ENCODE assay signal across 8 cellular contexts in the genomic region with DNA sequence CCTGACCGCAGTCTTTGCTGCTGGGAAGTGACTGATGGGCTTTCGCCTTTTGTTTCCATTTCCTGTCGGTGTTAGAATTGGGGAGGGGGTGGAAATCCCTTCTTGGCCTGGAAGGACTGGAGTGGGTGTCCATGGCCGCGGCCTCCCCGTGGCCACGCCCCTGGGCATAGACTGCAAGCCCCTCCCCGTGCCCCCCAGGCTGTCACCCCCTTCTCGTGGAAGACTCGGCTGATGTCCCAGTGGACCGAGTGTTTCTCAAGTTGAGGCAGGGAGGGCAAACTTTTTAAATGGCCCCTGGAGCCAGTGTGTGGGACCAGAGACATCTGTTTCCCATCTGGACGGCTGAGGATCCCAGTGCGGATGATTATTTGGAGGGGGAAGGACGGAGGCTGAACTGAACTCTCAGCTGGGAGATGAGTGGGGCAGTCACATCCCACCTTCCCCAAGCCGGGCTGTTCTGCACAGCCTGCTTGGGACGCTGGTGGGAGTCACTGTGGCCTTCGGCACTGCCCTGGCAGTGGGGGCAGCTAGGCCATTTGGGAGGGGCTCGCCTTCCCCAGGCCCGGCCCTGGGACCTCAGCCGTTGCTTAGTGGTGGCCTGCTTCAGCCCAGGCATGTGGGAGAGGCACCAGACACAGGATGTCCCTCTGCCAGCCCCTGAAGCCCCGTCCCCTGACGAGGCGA. TPM values are rescaled to one million over a fixed set of nuclear protein-coding genes. Genes with fewer than 3 reads are reported as not detected.
A peak's percentile ranks its signal among the peaks of the same experiment; 100 is the strongest.
DNase-seq lines count a peak whose midpoint lies in the region; ATAC-seq, FAIRE-seq and TF ChIP-seq lines count a peak whose summit lies in the region.

No MANE protein-coding gene starts in this region.

- H3K4me1 ChIP-seq in cardiac muscle cell (ENCODE audit: low read depth) = peaks cover 29% of the 10 kb centered on the region
- peaks cover 0 to 74% (median 62%) of the 10 kb centered on the region in 4 donors for H3K4me1 ChIP-seq in sigmoid colon

- no peaks in the 10 kb centered on the region for H3K9me3 Mint-ChIP-seq in activated CD4-positive, alpha-beta memory T cell treated with anti-CD3 and anti-CD28 coated beads for 36 hours

- H3K4me3 Mint-ChIP-seq in activated CD4-positive, alpha-beta memory T cell treated with anti-CD3 and anti-CD28 coated beads for 36 hours = peak overlapping the region; percentile 89

- no peak for TF ChIP-seq POLR2A in sigmoid colon (IDR thresholded peaks at IDR 0.05)

- no peak for ATAC-seq in HG02981 (IDR thresholded peaks at IDR 0.05; ENCODE audit: unreplicated experiment)

- H3K9me3 ChIP-seq in cardiac muscle cell (ENCODE audit: low read depth) = no peaks in the 10 kb centered on the region
- no peaks in the 10 kb centered on the region for H3K9me3 ChIP-seq in sigmoid colon

- 39 to 49% methylated on average over 23 of the region's 23 CpGs for WGBS in sigmoid colon, 2 donors

- no peak overlapping the region for H3K27ac ChIP-seq in cardiac muscle cell
- peak overlapping the region; percentile 99 to 100 (median 100) for H3K27ac ChIP-seq in sigmoid colon

- POLR2A ChIA-PET in activated CD4-positive, alpha-beta memory T cell treated with anti-CD3 and anti-CD28 coated beads for 36 hours (lab: Charles Lee) = interaction anchor here (0.7 to 1.8 kb wide), 5 partner anchors 8 to 513 kb away, joined by 3 to 17 read pairs (median 4); partner anchors contain the start of gene TSSC4

- TF ChIP-seq CTCF in cardiac muscle cell (IDR thresholded peaks at IDR 0.05; ENCODE audit: low read depth, low read length) = no peak
- no peak for TF ChIP-seq CTCF in sigmoid colon (IDR thresholded peaks at IDR 0.05)

- intact Hi-C loops in activated CD4-positive, alpha-beta memory T cell treated with anti-CD3 and anti-CD28 coated beads for 36 hours (cut with micrococcal nuclease) = no loop called here
- intact Hi-C loops in sigmoid colon (cut with DNase I) = loop anchor here (2.0 kb wide), 1 partner anchor 74 kb away; no protein-coding TSS in a partner anchor

- H3K27me3 ChIP-seq in cardiac muscle cell = no peaks in the 10 kb centered on the region
- no peaks in the 10 kb centered on the region for H3K27me3 ChIP-seq in sigmoid colon

- DNase-seq in GM19239 (ENCODE audit: insufficient read length, low spot score) = no peak
- DNase-seq in activated CD4-positive, alpha-beta memory T cell treated with anti-CD3 and anti-CD28 coated beads for 36 hours = no peak
- DNase-seq in cardiac muscle cell (ENCODE audit: low read depth in 1 of 2, low spot score in 1 of 2) = peak in 1 of 2 donors; percentile 60
- peak; percentile 88 for DNase-seq in sigmoid colon
- DNase-seq in KG1 (lab: John Stamatoyannopoulos, UW) = no peak
- no peak for DNase-seq in occipital lobe (lab: John Stamatoyannopoulos, UW)
- no peak for DNase-seq in DMS79 (lab: John Stamatoyannopoulos, UW)

- peaks cover 5% of the 10 kb centered on the region for H3K36me3 Mint-ChIP-seq in activated CD4-positive, alpha-beta memory T cell treated with anti-CD3 and anti-CD28 coated beads for 36 hours

- CTCF ChIA-PET in activated CD4-positive, alpha-beta memory T cell treated with anti-CD3 and anti-CD28 coated beads for 36 hours (lab: Charles Lee) = interaction anchor here (1.2 to 3.8 kb wide), 5 partner anchors 22 to 685 kb away, joined by 4 to 23 read pairs (median 10); partner anchors contain the start of genes C11orf21, TSPAN32 and TSSC4

- H3K27ac Mint-ChIP-seq in activated CD4-positive, alpha-beta memory T cell treated with anti-CD3 and anti-CD28 coated beads for 36 hours = peak overlapping the region; percentile 84

- no peak for TF ChIP-seq EP300 in sigmoid colon (IDR thresholded peaks at IDR 0.05)

- H3K36me3 ChIP-seq in cardiac muscle cell (no peaks in the 10 kb centered on the region), sigmoid colon (no peaks in the 10 kb centered on the region)

- H3K27me3 Mint-ChIP-seq in activated CD4-positive, alpha-beta memory T cell treated with anti-CD3 and anti-CD28 coated beads for 36 hours = no peaks in the 10 kb centered on the region

- peak; percentile 80 for FAIRE-seq in GM19239 (lab: Jason Lieb, UNC)

- peaks cover 27% of the 10 kb centered on the region for H3K4me1 Mint-ChIP-seq in activated CD4-positive, alpha-beta memory T cell treated with anti-CD3 and anti-CD28 coated beads for 36 hours (ENCODE audit: low read depth)

- H3K4me3 ChIP-seq in cardiac muscle cell (peak overlapping the region; percentile 100), sigmoid colon (peak overlapping the region; percentile 86 to 100 (median 99))

RNA-seq across cellular contexts. Expression of gene CD81, which starts 1.6 kb away (rescaled TPM):
- 100 to 1,000 TPM; 177 to 178 TPM for total RNA-seq in activated CD4-positive, alpha-beta memory T cell treated with anti-CD3 and anti-CD28 coated beads for 36 hours
- total RNA-seq in cardiac muscle cell (212 and 264 TPM in 2 replicates), sigmoid colon (100 to 1,000 TPM; 401 to 625 (median 493) TPM), occipital lobe (69.4 TPM)
- polyA plus RNA-seq in cardiac muscle cell (409 and 444 TPM in 2 replicates), sigmoid colon (100 to 1,000 TPM in 1 of 3 donors, 10 to 100 TPM in 2; 67.9 to 313 (median 90.6) TPM)

RNA-seq across cellular contexts. Expression of gene TSSC4, which starts 21.9 kb away (rescaled TPM):
- total RNA-seq in activated CD4-positive, alpha-beta memory T cell treated with anti-CD3 and anti-CD28 coated beads for 36 hours = 10 to 100 TPM; 33.8 to 40.2 TPM
- total RNA-seq in cardiac muscle cell (61.4 and 71.6 TPM in 2 replicates), sigmoid colon (10 to 100 TPM; 45.1 to 60.1 (median 53.2) TPM), occipital lobe (25.7 TPM)
- polyA plus RNA-seq in cardiac muscle cell (71.4 and 94.8 TPM in 2 replicates), sigmoid colon (10 to 100 TPM; 43.7 to 51.1 (median 47.7) TPM)
